In the genomic region with DNA sequence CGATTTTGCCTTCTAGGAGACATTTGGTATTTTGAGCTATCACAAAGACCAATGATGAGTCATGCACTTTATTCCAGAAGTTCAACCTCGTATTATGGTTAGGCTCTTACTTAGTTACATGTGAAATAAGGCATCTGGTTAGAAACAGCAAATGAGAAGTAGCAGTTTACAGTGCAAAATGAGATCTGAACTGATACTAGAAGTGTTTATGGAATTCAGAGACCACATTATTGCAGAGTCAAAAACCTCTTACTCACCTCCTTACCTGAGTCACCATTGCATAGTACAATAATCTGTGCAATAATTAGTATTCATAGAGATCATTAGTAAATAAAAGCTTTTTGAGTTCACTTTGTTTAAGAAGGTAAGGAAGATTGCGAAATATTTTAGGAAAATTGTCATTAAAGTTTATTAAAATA, we compare ENCODE assay signal across 8 cellular contexts. TPM values are rescaled to one million over a fixed set of nuclear protein-coding genes. Genes with fewer than 3 reads are reported as not detected.
DNase-seq lines count a peak whose midpoint lies in the region; ATAC-seq, FAIRE-seq and TF ChIP-seq lines count a peak whose summit lies in the region.

No MANE protein-coding gene starts in this region.

- no peak overlapping the region for H3K27ac ChIP-seq in substantia nigra (ENCODE audit: low read depth, low read length, poor library complexity, severe bottlenecking)

- H3K27ac Mint-ChIP-seq in mesothelial cell of epicardium, result peak overlapping the region; percentile 3

- H3K9me3 Mint-ChIP-seq in mesothelial cell of epicardium, result peaks cover 2% of the 10 kb centered on the region

- H3K4me1 Mint-ChIP-seq in mesothelial cell of epicardium, result peaks cover 23% of the 10 kb centered on the region

- peaks cover 29% of the 10 kb centered on the region for H3K36me3 Mint-ChIP-seq in mesothelial cell of epicardium

- H3K36me3 ChIP-seq in bronchial epithelial cell (ENCODE audit: control insufficient read depth, insufficient read depth, low read length), result peaks cover 2% of the 10 kb centered on the region

- no peak overlapping the region for H3K4me3 ChIP-seq in bronchial epithelial cell (ENCODE audit: low read depth, low read length)

- TF ChIP-seq CTCF in bronchial epithelial cell (IDR thresholded peaks at IDR 0.05; ENCODE audit: insufficient read depth, low read length, severe bottlenecking), result no peak
- TF ChIP-seq CTCF in mesothelial cell of epicardium (IDR thresholded peaks at IDR 0.05; ENCODE audit: unreplicated experiment), result no peak

- ATAC-seq in GM21515 (IDR thresholded peaks at IDR 0.05; ENCODE audit: unreplicated experiment) (no peak), GM21528 (IDR thresholded peaks at IDR 0.05; ENCODE audit: low FRiP score, unreplicated experiment) (no peak), GM18520 (IDR thresholded peaks at IDR 0.05; ENCODE audit: unreplicated experiment) (no peak)

- H3K27me3 ChIP-seq in bronchial epithelial cell (ENCODE audit: control insufficient read depth, insufficient read depth, low read length), result no peaks in the 10 kb centered on the region

- H3K4me3 Mint-ChIP-seq in mesothelial cell of epicardium, result no peak overlapping the region

- no peaks in the 10 kb centered on the region for H3K27me3 Mint-ChIP-seq in mesothelial cell of epicardium (ENCODE audit: low read depth)

- no peak for FAIRE-seq in bronchial epithelial cell (lab: Jason Lieb, UNC)

- peak; percentile 31 for DNase-seq in GM04503 (ENCODE audit: low read depth)
- peak; percentile 67 for DNase-seq in HT1080 (ENCODE audit: low read depth)
- DNase-seq in bronchial epithelial cell (ENCODE audit: low read depth), result peak; percentile 81
- no peak for DNase-seq in mesothelial cell of epicardium (ENCODE audit: low spot score in 2 of 2, unreplicated experiment in 2 of 2)
- no peak for DNase-seq in substantia nigra (lab: John Stamatoyannopoulos, UW)

RNA-seq across cellular contexts. Expression of a gene that starts 38.7 kb away (rescaled TPM):
- total RNA-seq in HT1080 (2014; rRNA removed; shearing (Covaris generic)), result 10.9 and 23.1 TPM in 2 replicates
- 26.1 and 35.0 TPM in 2 replicates for polyA plus RNA-seq in HT1080 (2015; cell fraction: cytosol; rRNA removed)
- polyA plus RNA-seq in HT1080 (2015; cell fraction: nucleus; rRNA removed), result 64.1 and 65.2 TPM in 2 replicates
- 9.2 and 10.0 TPM in 2 replicates for total RNA-seq in bronchial epithelial cell
- 50.7 to 53.6 TPM (median 52.7 TPM) in 3 replicates for total RNA-seq in mesothelial cell of epicardium

Comparison
In these comparisons a context has a peak if more than half of its experiments do, and no peak if none do; other contexts are left out.
1. DNase-seq: peak in GM04503 (single experiment), HT1080 (single experiment) and bronchial epithelial cell (single experiment); none in mesothelial cell of epicardium (0 of 2) and substantia nigra (0 of 49).